1 cellular context compared by ENCODE assay signal in genomic region chr2:72131916-72132841, GRCh38.
TF ChIP-seq lines count a peak whose summit lies in the region.

No MANE protein-coding gene starts in this region.

TF ChIP-seq in H1, 55 proteins besides CTCF, POLR2A, EP300 and RAD21:
- TF ChIP-seq KDM5A (IDR thresholded peaks at IDR 0.05; ENCODE audit: low read length) (no peak), SP1 (IDR thresholded peaks at IDR 0.05; ENCODE audit: low read depth, low read length) (no peak)
